ENCODE assay signal across 8 cellular contexts in genomic region chr3:10983219-10983916, GRCh38. TPM values are rescaled to one million over a fixed set of nuclear protein-coding genes. Genes with fewer than 3 reads are reported as not detected.
DNase-seq lines count a peak whose midpoint lies in the region; ATAC-seq and TF ChIP-seq lines count a peak whose summit lies in the region.

No MANE protein-coding gene starts in this region.

- DNase-seq in COLO668 (lab: John Stamatoyannopoulos, UW; ENCODE audit: unreplicated experiment) (peak; percentile 1), GM19238 (ENCODE audit: insufficient read length, low spot score) (peak; percentile 66), OCI-LY7 (ENCODE audit: low spot score) (peak; percentile 12), endodermal cell (peak; percentile 90), mucosa of descending colon (peak in 1 of 3 donors; percentile 50), NCI-H2081 treated with DMSO at 0.1 percent for 48 hours (lab: John Stamatoyannopoulos, UW) (no peak)

- intact Hi-C loops in OCI-LY7 (cut with micrococcal nuclease; ENCODE audit: unreplicated experiment) = loop anchor here (5.0 kb wide), 1 partner anchor 226 kb away; no protein-coding TSS in a partner anchor
- intact Hi-C loops in mucosa of descending colon (cut with DNase I, micrococcal nuclease) = no loop called here

- POLR2A ChIA-PET in OCI-LY7 (lab: Charles Lee) = interaction anchor here (0.7 kb wide), 1 partner anchor 225 kb away, joined by 3 read pairs; no protein-coding TSS in a partner anchor

- H3K79me2 ChIP-seq in OCI-LY7 (ENCODE audit: insufficient read depth, low read depth, low read length) = no peaks in the 10 kb centered on the region

- no peak overlapping the region for H2AFZ ChIP-seq in OCI-LY7 (ENCODE audit: low read length)

- H3K4me1 ChIP-seq in OCI-LY7 (ENCODE audit: insufficient read depth, low read length, poor library complexity, severe bottlenecking) (no peaks in the 10 kb centered on the region), endodermal cell (ENCODE audit: control insufficient read depth, insufficient read depth, low read length) (no peaks in the 10 kb centered on the region), mucosa of descending colon (ENCODE audit: low read depth) (no peaks in the 10 kb centered on the region)

- H3K27ac Mint-ChIP-seq in endodermal cell = no peak overlapping the region

- H3K9me2 ChIP-seq in OCI-LY7 (ENCODE audit: insufficient read depth, low read length) = no peaks in the 10 kb centered on the region

- no peak overlapping the region for H3K4me3 Mint-ChIP-seq in endodermal cell

- H4K20me1 ChIP-seq in OCI-LY7 (ENCODE audit: insufficient read depth, low read length) = no peaks in the 10 kb centered on the region

- H3K36me3 ChIP-seq in OCI-LY7 (ENCODE audit: insufficient read depth, low read length) (no peaks in the 10 kb centered on the region), endodermal cell (ENCODE audit: control insufficient read depth, insufficient read depth, low read length) (no peaks in the 10 kb centered on the region), mucosa of descending colon (ENCODE audit: low read depth) (no peaks in the 10 kb centered on the region)

- no peak overlapping the region for H3K4me2 ChIP-seq in OCI-LY7 (ENCODE audit: low read length)

- H3K9ac ChIP-seq in endodermal cell (ENCODE audit: extremely low read depth, low read length, poor library complexity, severe bottlenecking) = no peak overlapping the region

- H3K4me1 Mint-ChIP-seq in endodermal cell = peaks cover 37% of the 10 kb centered on the region

- H3K27me3 ChIP-seq in endodermal cell (ENCODE audit: control insufficient read depth, insufficient read depth, low read length, poor library complexity, severe bottlenecking) = peaks cover 28% of the 10 kb centered on the region

- no peaks in the 10 kb centered on the region for H3K36me3 Mint-ChIP-seq in endodermal cell (ENCODE audit: low read depth)

- CTCF ChIA-PET in OCI-LY7 (lab: Charles Lee; ENCODE audit: unreplicated experiment) = no interaction called here

- H3K27me3 Mint-ChIP-seq in endodermal cell (ENCODE audit: insufficient read depth) = peaks cover 40% of the 10 kb centered on the region

- no peak overlapping the region for H3K4me3 ChIP-seq in OCI-LY7 (ENCODE audit: low read depth, low read length, poor library complexity, severe bottlenecking)
- no peak overlapping the region for H3K4me3 ChIP-seq in endodermal cell (ENCODE audit: low read length)
- H3K4me3 ChIP-seq in mucosa of descending colon = no peak overlapping the region

- peaks cover 2% of the 10 kb centered on the region for H3K9me3 Mint-ChIP-seq in endodermal cell

- ATAC-seq in mucosa of descending colon = peak; percentile 52
- ATAC-seq in GM18520 (IDR thresholded peaks at IDR 0.05; ENCODE audit: unreplicated experiment) = no peak
- ATAC-seq in HG02642 (IDR thresholded peaks at IDR 0.05; ENCODE audit: poor library complexity, unreplicated experiment) = no peak

- H3K9me3 ChIP-seq in OCI-LY7 (ENCODE audit: low read length) = no peaks in the 10 kb centered on the region
- no peaks in the 10 kb centered on the region for H3K9me3 ChIP-seq in endodermal cell (ENCODE audit: control insufficient read depth, low read length)
- no peaks in the 10 kb centered on the region for H3K9me3 ChIP-seq in mucosa of descending colon

- BruUV-seq in OCI-LY7 (replicated peaks; lab: Mats Ljungman, UMichigan) = no TSS peak

- H3K27ac ChIP-seq in OCI-LY7 (ENCODE audit: low read depth, low read length, poor library complexity, severe bottlenecking) = no peak overlapping the region
- no peak overlapping the region for H3K27ac ChIP-seq in endodermal cell (ENCODE audit: low read depth, low read length)

- 28 to 30% methylated on average over 5 to 7 of the region's 7 CpGs for WGBS in endodermal cell (ENCODE audit: insufficient coverage in 1 of 2, insufficient read length in 1 of 2), 2 experiments

- peak; percentile 87 for TF ChIP-seq CTCF in OCI-LY7 (conservative IDR thresholded peaks at IDR 0.05; ENCODE audit: low read length)
- peak; percentile 94 for TF ChIP-seq CTCF in endodermal cell (conservative IDR thresholded peaks at IDR 0.05)
- peak; percentile 24 for TF ChIP-seq CTCF in mucosa of descending colon (IDR thresholded peaks at IDR 0.05)

RNA-seq across cellular contexts. Expression of gene SLC6A1, which starts 9.2 kb away (rescaled TPM):
- not detected in 2 replicates for total RNA-seq in OCI-LY7 (2014; rRNA removed; shearing (Covaris generic))
- total RNA-seq in OCI-LY7 (2022) = not detected in 2 replicates
- total RNA-seq in endodermal cell = 1 to 10 TPM in 1 of 2 donors, under 1 TPM in 1; 0.42 to 3.6 TPM
- 2.8 TPM for polyA plus RNA-seq in endodermal cell (2013, experiment 1 of 2)
- polyA plus RNA-seq in endodermal cell (2013, experiment 2 of 2) = 2.5 TPM
- under 1 TPM; 0.14 to 0.35 (median 0.20) TPM for total RNA-seq in mucosa of descending colon

Comparison
In these comparisons a context has a peak if more than half of its experiments do, and no peak if none do; other contexts are left out.
1. CTCF ChIP-seq: peak in every context shown above with its lines; median percentile 94 in endodermal cell; 87 in OCI-LY7; 24 in mucosa of descending colon.